ENCODE assay signal across 20 cellular contexts in the genomic region with DNA sequence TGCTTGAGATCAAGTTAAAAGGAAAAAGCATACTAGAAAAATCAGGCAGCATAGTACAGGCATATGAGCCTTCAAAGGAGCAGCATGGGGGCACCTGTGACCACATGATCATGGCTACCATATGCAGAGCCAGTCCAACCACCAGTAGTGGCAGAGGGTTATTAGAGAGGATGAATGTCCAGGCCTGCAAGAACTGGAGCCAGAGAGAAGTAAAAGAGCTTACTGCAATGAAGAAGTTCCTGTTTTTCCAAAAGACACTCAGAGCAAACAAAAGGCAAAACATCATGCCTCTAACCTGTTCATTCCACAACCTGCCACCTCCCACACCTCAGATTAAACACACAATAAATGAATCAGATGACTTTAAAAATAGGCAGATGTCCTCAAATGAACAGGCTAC.
"Had no signal": no experiment of that assay in that cellular context is flagged by ENCODE, and none has a peak within 500 bp of the region (broad histone marks: within the 10 kb centered on the region; RNA-seq: fewer than 3 reads in every experiment).

No MANE protein-coding gene starts in this region.

- ATAC-seq: activated CD8-positive, alpha-beta T cell treated with anti-CD3 and anti-CD28 coated beads for 36 hours; body of pancreas; heart left ventricle; naive thymus-derived CD8-positive, alpha-beta T cell had no signal

- H3K4me1 ChIP-seq: body of pancreas, transverse colon had no signal

- H3K36me3 Mint-ChIP-seq: activated naive CD8-positive, alpha-beta T cell; immature natural killer cell; naive thymus-derived CD8-positive, alpha-beta T cell had no signal

- H3K4me3 Mint-ChIP-seq: activated CD8-positive, alpha-beta T cell treated with anti-CD3 and anti-CD28 coated beads for 36 hours; activated naive CD8-positive, alpha-beta T cell; immature natural killer cell; naive thymus-derived CD8-positive, alpha-beta T cell had no signal

- H3K4me3 ChIP-seq: body of pancreas, heart left ventricle, transverse colon had no signal

- H3K36me3 ChIP-seq: heart left ventricle, transverse colon had no signal

- H3K27ac ChIP-seq: body of pancreas, heart left ventricle, transverse colon had no signal

- H3K27ac Mint-ChIP-seq: activated CD8-positive, alpha-beta T cell treated with anti-CD3 and anti-CD28 coated beads for 36 hours; activated naive CD8-positive, alpha-beta T cell; immature natural killer cell had no signal

- H3K9me3 ChIP-seq: body of pancreas, heart left ventricle, transverse colon had no signal

- H3K4me1 Mint-ChIP-seq: immature natural killer cell; naive thymus-derived CD8-positive, alpha-beta T cell had no signal

- H3K9me3 Mint-ChIP-seq: activated CD8-positive, alpha-beta T cell treated with anti-CD3 and anti-CD28 coated beads for 36 hours; immature natural killer cell; naive thymus-derived CD8-positive, alpha-beta T cell had no signal

- DNase-seq: activated CD4-positive, alpha-beta T cell treated with anti-CD3 and anti-CD28 coated beads for 4 hours; activated CD8-positive, alpha-beta T cell treated with anti-CD3 and anti-CD28 coated beads for 36 hours; activated gamma-delta T cell; activated T-cell treated with anti-CD3 and anti-CD28 coated beads, Interleukin-2, amount 50 U/mL, for 48 hours; amniotic stem cell; body of pancreas; central memory CD4-positive, alpha-beta T cell; cortex of kidney; effector CD8-positive, alpha-beta T cell; foreskin melanocyte; heart left ventricle; immature natural killer cell; mesenchymal stem cell; naive thymus-derived CD8-positive, alpha-beta T cell; stimulated activated CD4-positive, alpha-beta T cell treated with anti-CD3 and anti-CD28 coated beads, Interleukin-4, amount 100 ng/mL, for 24 hours; stimulated activated naive CD4-positive, alpha-beta T cell treated with Interleukin-2 at 50 U/mL for 16 hours; T-helper 1 cell; T1000; transverse colon had no signal

- H3K27me3 Mint-ChIP-seq: activated naive CD8-positive, alpha-beta T cell had no signal

- H3K27me3 ChIP-seq: body of pancreas, heart left ventricle, transverse colon had no signal
